Comparison of ENCODE assay signal across 19 cellular contexts in genomic region chr12:111196532-111196931, GRCh38.
DNase-seq lines count a peak whose midpoint lies in the region; ATAC-seq and TF ChIP-seq lines count a peak whose summit lies in the region.
"Had no signal": no experiment of that assay in that cellular context is flagged by ENCODE, and none has a peak within 500 bp of the region (broad histone marks: within the 10 kb centered on the region; RNA-seq: fewer than 3 reads in every experiment).

No MANE protein-coding gene starts in this region.

- peaks cover 7% of the 10 kb centered on the region for H3K4me1 Mint-ChIP-seq in activated naive CD8-positive, alpha-beta T cell treated with anti-CD3 and anti-CD28 coated beads, Interleukin-2, amount 10 ng/mL, durations not matched to agents 7 days and 5 days
- H3K4me1 Mint-ChIP-seq in activated naive CD8-positive, alpha-beta T cell treated with anti-CD3 and anti-CD28 coated beads, Interleukin-2, amount 50 U/mL, for 24 hours = no peaks in the 10 kb centered on the region
- no peaks in the 10 kb centered on the region for H3K4me1 Mint-ChIP-seq in osteocyte (ENCODE audit: unreplicated experiment)

- no peak overlapping the region for H3K4me3 ChIP-seq in PC-9
- H3K4me3 ChIP-seq: Peyer's patch, SJSA1 had no signal

- H3K9me2 ChIP-seq in PC-9 (ENCODE audit: insufficient read depth) = no peaks in the 10 kb centered on the region

- H3K9me3 Mint-ChIP-seq in activated naive CD8-positive, alpha-beta T cell treated with anti-CD3 and anti-CD28 coated beads, Interleukin-2, amount 10 ng/mL, durations not matched to agents 7 days and 5 days = no peaks in the 10 kb centered on the region
- H3K9me3 Mint-ChIP-seq in activated naive CD8-positive, alpha-beta T cell treated with anti-CD3 and anti-CD28 coated beads, Interleukin-2, amount 50 U/mL, for 24 hours = no peaks in the 10 kb centered on the region
- H3K9me3 Mint-ChIP-seq in osteocyte (ENCODE audit: unreplicated experiment) = no peaks in the 10 kb centered on the region

- H2AFZ ChIP-seq in PC-9 = no peak overlapping the region

- H3K27me3 ChIP-seq in PC-9 (ENCODE audit: insufficient read depth, low read depth) = peaks cover 97% of the 10 kb centered on the region
- H3K27me3 ChIP-seq: Peyer's patch had no signal

- no peaks in the 10 kb centered on the region for H3K9me3 ChIP-seq in PC-9 (ENCODE audit: insufficient read depth, low read depth)
- H3K9me3 ChIP-seq: Peyer's patch, SJSA1 had no signal

- TF ChIP-seq CTCF in PC-9 (conservative IDR thresholded peaks at IDR 0.05) (no peak), osteocyte (IDR thresholded peaks at IDR 0.05) (no peak)

- CTCF ChIA-PET in PC-9 (lab: Charles Lee) = no interaction called here

- BruUV-seq in PC-9 (replicated peaks; lab: Mats Ljungman, UMichigan) = no TSS peak

- no peaks in the 10 kb centered on the region for H3K79me2 ChIP-seq in PC-9 (ENCODE audit: low read depth)

- intact Hi-C loops in PC-9 (cut with micrococcal nuclease; ENCODE audit: unreplicated experiment) = no loop called here

- H3F3A ChIP-seq in PC-9 (ENCODE audit: insufficient read depth, low read depth) = no peaks in the 10 kb centered on the region

- peaks cover 25% of the 10 kb centered on the region for H3K27me3 Mint-ChIP-seq in activated naive CD8-positive, alpha-beta T cell treated with anti-CD3 and anti-CD28 coated beads, Interleukin-2, amount 10 ng/mL, durations not matched to agents 7 days and 5 days
- peaks cover 10% of the 10 kb centered on the region for H3K27me3 Mint-ChIP-seq in activated naive CD8-positive, alpha-beta T cell treated with anti-CD3 and anti-CD28 coated beads, Interleukin-2, amount 50 U/mL, for 24 hours
- peaks cover 26% of the 10 kb centered on the region for H3K27me3 Mint-ChIP-seq in osteocyte (ENCODE audit: unreplicated experiment)

- no peak for DNase-seq in activated naive CD8-positive, alpha-beta T cell treated with anti-CD3 and anti-CD28 coated beads, Interleukin-2, amount 10 ng/mL, durations not matched to agents 7 days and 5 days
- no peak for DNase-seq in activated naive CD8-positive, alpha-beta T cell treated with anti-CD3 and anti-CD28 coated beads, Interleukin-2, amount 50 U/mL, for 24 hours
- DNase-seq in MV-4-11 (lab: John Stamatoyannopoulos, UW) (peak; percentile 72), OCI-M1 (lab: John Stamatoyannopoulos, UW) (peak; percentile 50), HPDE6-E6E7 (ENCODE audit: extremely low spot score) (no peak), PC-9 (no peak), DMS153 treated with DMSO at 0.1 percent for 48 hours (lab: John Stamatoyannopoulos, UW; ENCODE audit: unreplicated experiment) (no peak), osteocyte (ENCODE audit: extremely low spot score, unreplicated experiment) (no peak)
- DNase-seq: EL, KBM-7, NCI-H1417 treated with DMSO at 0.1 percent for 48 hours, NCI-H187, NCI-H446, NCI-H526, Peyer's patch, SW 1271 had no signal

- no peaks in the 10 kb centered on the region; the same call in 1 of the 2 replicates for H4K20me1 ChIP-seq in PC-9 (ENCODE audit: insufficient read depth)

- no peaks in the 10 kb centered on the region for H3K36me3 ChIP-seq in PC-9 (ENCODE audit: low read depth)
- H3K36me3 ChIP-seq: Peyer's patch, SJSA1 had no signal

- no peak overlapping the region for H3K27ac Mint-ChIP-seq in activated naive CD8-positive, alpha-beta T cell treated with anti-CD3 and anti-CD28 coated beads, Interleukin-2, amount 10 ng/mL, durations not matched to agents 7 days and 5 days
- H3K27ac Mint-ChIP-seq in activated naive CD8-positive, alpha-beta T cell treated with anti-CD3 and anti-CD28 coated beads, Interleukin-2, amount 50 U/mL, for 24 hours = no peak overlapping the region
- no peak overlapping the region for H3K27ac Mint-ChIP-seq in osteocyte (ENCODE audit: unreplicated experiment)

- peak; percentile 36 for ATAC-seq in activated naive CD8-positive, alpha-beta T cell treated with anti-CD3 and anti-CD28 coated beads, Interleukin-2, amount 10 ng/mL, durations not matched to agents 7 days and 5 days (ENCODE audit: low read depth)
- ATAC-seq in activated naive CD8-positive, alpha-beta T cell treated with anti-CD3 and anti-CD28 coated beads, Interleukin-2, amount 50 U/mL, for 24 hours = no peak
- ATAC-seq: HepG2 had no signal

- H3K4me3 Mint-ChIP-seq in activated naive CD8-positive, alpha-beta T cell treated with anti-CD3 and anti-CD28 coated beads, Interleukin-2, amount 10 ng/mL, durations not matched to agents 7 days and 5 days = no peak overlapping the region
- H3K4me3 Mint-ChIP-seq in activated naive CD8-positive, alpha-beta T cell treated with anti-CD3 and anti-CD28 coated beads, Interleukin-2, amount 50 U/mL, for 24 hours = no peak overlapping the region
- no peak overlapping the region for H3K4me3 Mint-ChIP-seq in osteocyte (ENCODE audit: unreplicated experiment)

- H3K36me3 Mint-ChIP-seq in activated naive CD8-positive, alpha-beta T cell treated with anti-CD3 and anti-CD28 coated beads, Interleukin-2, amount 10 ng/mL, durations not matched to agents 7 days and 5 days = no peaks in the 10 kb centered on the region
- H3K36me3 Mint-ChIP-seq in activated naive CD8-positive, alpha-beta T cell treated with anti-CD3 and anti-CD28 coated beads, Interleukin-2, amount 50 U/mL, for 24 hours (ENCODE audit: low read depth) = no peaks in the 10 kb centered on the region
- no peaks in the 10 kb centered on the region for H3K36me3 Mint-ChIP-seq in osteocyte (ENCODE audit: unreplicated experiment)

- H3K4me2 ChIP-seq in PC-9 = no peak overlapping the region

- no peaks in the 10 kb centered on the region for H3K4me1 ChIP-seq in PC-9 (replicated peaks; ENCODE audit: insufficient read depth)
- H3K4me1 ChIP-seq: Peyer's patch, SJSA1 had no signal

- POLR2A ChIA-PET in activated naive CD8-positive, alpha-beta T cell treated with anti-CD3 and anti-CD28 coated beads, Interleukin-2, amount 10 ng/mL, durations not matched to agents 7 days and 5 days (lab: Charles Lee) = interaction anchor here (0.6 kb wide), 1 partner anchor 20 kb away, joined by 5 read pairs; no protein-coding TSS in a partner anchor
- POLR2A ChIA-PET in PC-9 (lab: Charles Lee; ENCODE audit: unreplicated experiment) = no interaction called here

- H3K27ac ChIP-seq in PC-9 = no peak overlapping the region
- H3K27ac ChIP-seq: C4-2B, Peyer's patch, SJSA1 had no signal

Comparison
In these comparisons a context has a peak if more than half of its experiments do, and no peak if none do; other contexts are left out.
1. DNase-seq: peak in MV-4-11 (single experiment) and OCI-M1 (single experiment); none in activated naive CD8-positive, alpha-beta T cell treated with anti-CD3 and anti-CD28 coated beads, Interleukin-2, amount 10 ng/mL, durations not matched to agents 7 days and 5 days (single experiment), activated naive CD8-positive, alpha-beta T cell treated with anti-CD3 and anti-CD28 coated beads, Interleukin-2, amount 50 U/mL, for 24 hours (single experiment), HPDE6-E6E7 (single experiment), PC-9 (0 of 2), DMS153 treated with DMSO at 0.1 percent for 48 hours (single experiment) and osteocyte (single experiment).